Comparison of ENCODE assay signal across 9 cellular contexts in the genomic region with DNA sequence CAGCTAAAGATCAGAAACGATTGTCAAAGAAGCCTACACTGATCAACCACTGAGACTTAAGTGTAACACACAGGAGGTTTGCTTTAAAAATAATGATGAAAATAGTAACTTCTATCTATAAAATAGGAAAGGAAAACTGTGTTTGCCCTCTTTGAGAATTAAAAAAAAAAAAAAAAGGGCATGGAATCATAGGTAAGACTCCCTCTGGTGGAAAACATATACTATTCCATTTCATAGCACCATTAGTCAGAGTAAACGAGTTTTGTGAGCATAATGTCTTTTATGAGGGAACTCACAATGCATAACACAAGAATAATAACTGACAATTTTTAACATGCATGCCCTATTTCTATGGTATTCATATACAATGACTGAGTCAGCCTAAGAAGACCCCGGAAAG. TPM values are rescaled to one million over a fixed set of nuclear protein-coding genes. Genes with fewer than 3 reads are reported as not detected.
A peak's percentile ranks its signal among the peaks of the same experiment; 100 is the strongest.
DNase-seq lines count a peak whose midpoint lies in the region; ATAC-seq, FAIRE-seq and TF ChIP-seq lines count a peak whose summit lies in the region.
"Had no signal": no experiment of that assay in that cellular context is flagged by ENCODE, and none has a peak within 500 bp of the region (broad histone marks: within the 10 kb centered on the region; RNA-seq: fewer than 3 reads in every experiment).

No MANE protein-coding gene starts in this region.

- H3K27me3 Mint-ChIP-seq in nephron progenitor cell (ENCODE audit: low read depth, poor library complexity) (peaks cover 2% of the 10 kb centered on the region), natural killer cell (ENCODE audit: low read depth in 2 of 2) (no peaks in the 10 kb centered on the region)
- no peaks in the 10 kb centered on the region for H3K27me3 Mint-ChIP-seq in activated T-cell treated with anti-CD3 and anti-CD28 coated beads, Interleukin-2, amount 50 U/mL, for 4 hours (ENCODE audit: low read depth)

- H3K4me3 Mint-ChIP-seq in nephron progenitor cell = no peak overlapping the region
- no peak overlapping the region for H3K4me3 Mint-ChIP-seq in activated T-cell treated with anti-CD3 and anti-CD28 coated beads, Interleukin-2, amount 50 U/mL, for 4 hours
- no peak overlapping the region for H3K4me3 Mint-ChIP-seq in natural killer cell

- no peaks in the 10 kb centered on the region for H3K9me3 Mint-ChIP-seq in nephron progenitor cell
- H3K9me3 Mint-ChIP-seq in activated T-cell treated with anti-CD3 and anti-CD28 coated beads, Interleukin-2, amount 50 U/mL, for 4 hours = no peaks in the 10 kb centered on the region
- H3K9me3 Mint-ChIP-seq in natural killer cell = no peaks in the 10 kb centered on the region

- DNase-seq in MV-4-11 (lab: John Stamatoyannopoulos, UW) (peak; percentile 6), body of pancreas (no peak), nephron progenitor cell (no peak), natural killer cell (no peak)
- DNase-seq in activated T-cell treated with anti-CD3 and anti-CD28 coated beads, Interleukin-2, amount 50 U/mL, for 4 hours = no peak
- DNase-seq in stimulated activated CD4-positive, alpha-beta T cell treated with anti-CD3 and anti-CD28 coated beads, Interleukin-15, amount 100 ng/mL, for 24 hours = no peak
- DNase-seq: activated CD4-positive, alpha-beta T cell treated with anti-CD3 and anti-CD28 coated beads, Interleukin-2, amount 50 U/mL, for 4 hours had no signal

- intact Hi-C loops in body of pancreas (cut with DNase I) = no loop called here
- intact Hi-C loops in natural killer cell (cut with micrococcal nuclease) = no loop called here

- H3K36me3 Mint-ChIP-seq in nephron progenitor cell (ENCODE audit: low read depth) = peaks cover 28% of the 10 kb centered on the region
- peaks cover 23% of the 10 kb centered on the region for H3K36me3 Mint-ChIP-seq in activated T-cell treated with anti-CD3 and anti-CD28 coated beads, Interleukin-2, amount 50 U/mL, for 4 hours (ENCODE audit: insufficient read depth)
- H3K36me3 Mint-ChIP-seq in natural killer cell = no peaks in the 10 kb centered on the region

- no peaks in the 10 kb centered on the region for H3K4me1 ChIP-seq in body of pancreas

- H3K9me3 ChIP-seq in body of pancreas = no peaks in the 10 kb centered on the region

- FAIRE-seq in G401.6 (lab: Jason Lieb, UNC) = peak; percentile 94

- no peak overlapping the region for H3K27ac Mint-ChIP-seq in nephron progenitor cell
- H3K27ac Mint-ChIP-seq in natural killer cell = no peak overlapping the region

- H3K27ac ChIP-seq in body of pancreas = no peak overlapping the region

- WGBS in body of pancreas, 2 donors = 59 to 63% methylated on average over 3 of the region's 3 CpGs

- ATAC-seq in body of pancreas (no peak), HG03442 (IDR thresholded peaks at IDR 0.05; ENCODE audit: unreplicated experiment) (no peak), natural killer cell (no peak)
- ATAC-seq in activated T-cell treated with anti-CD3 and anti-CD28 coated beads, Interleukin-2, amount 50 U/mL, for 4 hours = no peak

- no peak for TF ChIP-seq POLR2A in body of pancreas (IDR thresholded peaks at IDR 0.05)

- no peaks in the 10 kb centered on the region for H3K4me1 Mint-ChIP-seq in nephron progenitor cell
- H3K4me1 Mint-ChIP-seq in activated T-cell treated with anti-CD3 and anti-CD28 coated beads, Interleukin-2, amount 50 U/mL, for 4 hours (ENCODE audit: low read depth) = no peaks in the 10 kb centered on the region
- H3K4me1 Mint-ChIP-seq in natural killer cell = peaks cover 11 to 17% of the 10 kb centered on the region in 2 donors

- H3K4me3 ChIP-seq in body of pancreas = no peak overlapping the region

- peaks cover 0 to 21% of the 10 kb centered on the region in 2 donors for H3K36me3 ChIP-seq in body of pancreas (replicated peaks in 1 of 2; ENCODE audit: insufficient read depth in 1 of 2, low read depth in 2 of 2)

- peak in 6 of 7 experiments; percentile 17 to 34 (median 30) for TF ChIP-seq CTCF in body of pancreas (IDR thresholded peaks at IDR 0.05)
- TF ChIP-seq CTCF in nephron progenitor cell (IDR thresholded peaks at IDR 0.05) = peak; percentile 26
- no peak for TF ChIP-seq CTCF in natural killer cell (IDR thresholded peaks at IDR 0.05)

- no peaks in the 10 kb centered on the region for H3K27me3 ChIP-seq in body of pancreas

RNA-seq across cellular contexts. Expression of gene SLC35F5, which starts 36.3 kb away (rescaled TPM):
- 100 to 1,000 TPM in 1 of 2 donors, 10 to 100 TPM in 1; 50.8 to 104 TPM for total RNA-seq in body of pancreas
- 10 to 100 TPM; 14.4 to 18.6 (median 15.6) TPM for total RNA-seq in activated T-cell treated with anti-CD3 and anti-CD28 coated beads, Interleukin-2, amount 50 U/mL, for 4 hours
- 10 to 100 TPM; 42.0 to 48.9 (median 42.3) TPM for total RNA-seq in natural killer cell
